Comparison of ENCODE assay signal across 1 cellular context in genomic region chr11:71927813-71928738, GRCh38.
TF ChIP-seq lines count a peak whose summit lies in the region.

Gene XNDC1N, minus strand, starts transcription at chr11:71928594. Its CDS starts 5,241 bp downstream, at chr11:71923353.

TF ChIP-seq in K562, 482 proteins besides CTCF, POLR2A, EP300 and RAD21 (continued from another document and continues in another):
- TF ChIP-seq HOMEZ (CRISPR knock-in tag; IDR thresholded peaks at IDR 0.05): no peak
- TF ChIP-seq CSDE1 (IDR thresholded peaks at IDR 0.05): no peak
- TF ChIP-seq E2F3 (CRISPR knock-in tag; IDR thresholded peaks at IDR 0.05): peak; percentile 99
- TF ChIP-seq ZBTB43 (CRISPR knock-in tag; IDR thresholded peaks at IDR 0.05): peak; percentile 62; the same call in 1 of the 2 replicates
- TF ChIP-seq JUN (IDR thresholded peaks at IDR 0.05; ENCODE audit: borderline replicate concordance, low read depth, low read length): no peak
- TF ChIP-seq JUN (CRISPR knock-in tag; IDR thresholded peaks at IDR 0.05; ENCODE audit: borderline replicate concordance): no peak
- no peak for TF ChIP-seq POLR2AphosphoS2 (IDR thresholded peaks at IDR 0.05; ENCODE audit: low read length)
- peak; percentile 85; the same call in 1 of the 2 replicates for TF ChIP-seq ZNF282 (CRISPR knock-in tag; IDR thresholded peaks at IDR 0.05)
- TF ChIP-seq FOXP4 (CRISPR knock-in tag; IDR thresholded peaks at IDR 0.05; ENCODE audit: borderline replicate concordance): 0 out of 2 replicates have a peak, but pooled peaks have one; percentile 27
- no peak for TF ChIP-seq ZC3H4 (CRISPR knock-in tag; IDR thresholded peaks at IDR 0.05; ENCODE audit: borderline replicate concordance)
- no peak for TF ChIP-seq NR2F6 (CRISPR knock-in tag; IDR thresholded peaks at IDR 0.05)
- no peak for TF ChIP-seq ARHGAP35 (IDR thresholded peaks at IDR 0.05; ENCODE audit: partially characterized antibody)
- TF ChIP-seq HNRNPL (IDR thresholded peaks at IDR 0.05; ENCODE audit: low read depth, low read length): no peak
- TF ChIP-seq GTF2A2 (tag; IDR thresholded peaks at IDR 0.05): no peak; the same call in 1 of the 2 replicates
- TF ChIP-seq E2F6 (IDR thresholded peaks at IDR 0.05; ENCODE audit: borderline replicate concordance in 1 of 2, extremely low read depth in 1 of 2, insufficient read depth in 1 of 2, insufficient read length in 1 of 2, low read depth in 1 of 2, low read length in 1 of 2, poor library complexity in 1 of 2, severe bottlenecking in 1 of 2): peak; percentile 95 to 97
- no peak for TF ChIP-seq PCBP1 (IDR thresholded peaks at IDR 0.05; ENCODE audit: low read depth, low read length, poor library complexity, severe bottlenecking)
- TF ChIP-seq PTRF (tag; IDR thresholded peaks at IDR 0.05): no peak
- no peak for TF ChIP-seq ZNF133 (CRISPR knock-in tag; IDR thresholded peaks at IDR 0.05)
- no peak for TF ChIP-seq TCF3 (CRISPR knock-in tag; IDR thresholded peaks at IDR 0.05)
- 0 out of 2 replicates have a peak, but pooled peaks have one; percentile 23 for TF ChIP-seq TEAD4 (IDR thresholded peaks at IDR 0.05; ENCODE audit: low read length)
- TF ChIP-seq TEAD4 (CRISPR knock-in tag; IDR thresholded peaks at IDR 0.05; ENCODE audit: borderline replicate concordance): 0 out of 2 replicates have a peak, but pooled peaks have one; percentile 19
- TF ChIP-seq KDM5B (IDR thresholded peaks at IDR 0.05; ENCODE audit: insufficient replicate concordance, low read depth, low read length): no peak
- TF ChIP-seq HES1 (IDR thresholded peaks at IDR 0.05; ENCODE audit: low read depth): no peak
- TF ChIP-seq HBP1 (CRISPR knock-in tag; IDR thresholded peaks at IDR 0.05): no peak
- 0 out of 2 replicates have a peak, but pooled peaks have one; percentile 22 for TF ChIP-seq ZNF12 (CRISPR knock-in tag; IDR thresholded peaks at IDR 0.05)
- TF ChIP-seq ZNF695 (CRISPR knock-in tag; IDR thresholded peaks at IDR 0.05): no peak
- no peak for TF ChIP-seq ZNF740 (CRISPR knock-in tag; IDR thresholded peaks at IDR 0.05)
- TF ChIP-seq ZNF740 (tag; IDR thresholded peaks at IDR 0.05): no peak
- no peak for TF ChIP-seq ZNF830 (CRISPR knock-in tag; IDR thresholded peaks at IDR 0.05)
- TF ChIP-seq ZHX1 (conservative IDR thresholded peaks at IDR 0.05; ENCODE audit: low read length): no peak
- peak; percentile 77 to 87 for TF ChIP-seq SIX5 (IDR thresholded peaks at IDR 0.05; ENCODE audit: borderline replicate concordance in 1 of 2, insufficient read depth in 1 of 2, low read depth in 1 of 2, low read length in 2 of 2)
- TF ChIP-seq ZNF592 (IDR thresholded peaks at IDR 0.05): peak; percentile 82
- peak; percentile 62 for TF ChIP-seq MYC (IDR thresholded peaks at IDR 0.05; ENCODE audit: low read depth, low read length)
- TF ChIP-seq MYC (CRISPR knock-in tag; IDR thresholded peaks at IDR 0.05; ENCODE audit: borderline replicate concordance, low read depth): no peak
- peak; percentile 57 for TF ChIP-seq NBN (IDR thresholded peaks at IDR 0.05; ENCODE audit: low read depth)
- TF ChIP-seq ZNF212 (CRISPR knock-in tag; IDR thresholded peaks at IDR 0.05): no peak
- no peak for TF ChIP-seq SNRNP70 (optimal IDR thresholded peaks at IDR 0.05; ENCODE audit: low read depth, low read length)
- TF ChIP-seq SRSF1 (IDR thresholded peaks at IDR 0.05; ENCODE audit: low read depth, low read length): no peak
- TF ChIP-seq NFRKB (IDR thresholded peaks at IDR 0.05; ENCODE audit: low read depth): peak; percentile 81; the same call in 1 of the 2 replicates
